In the genomic region with DNA sequence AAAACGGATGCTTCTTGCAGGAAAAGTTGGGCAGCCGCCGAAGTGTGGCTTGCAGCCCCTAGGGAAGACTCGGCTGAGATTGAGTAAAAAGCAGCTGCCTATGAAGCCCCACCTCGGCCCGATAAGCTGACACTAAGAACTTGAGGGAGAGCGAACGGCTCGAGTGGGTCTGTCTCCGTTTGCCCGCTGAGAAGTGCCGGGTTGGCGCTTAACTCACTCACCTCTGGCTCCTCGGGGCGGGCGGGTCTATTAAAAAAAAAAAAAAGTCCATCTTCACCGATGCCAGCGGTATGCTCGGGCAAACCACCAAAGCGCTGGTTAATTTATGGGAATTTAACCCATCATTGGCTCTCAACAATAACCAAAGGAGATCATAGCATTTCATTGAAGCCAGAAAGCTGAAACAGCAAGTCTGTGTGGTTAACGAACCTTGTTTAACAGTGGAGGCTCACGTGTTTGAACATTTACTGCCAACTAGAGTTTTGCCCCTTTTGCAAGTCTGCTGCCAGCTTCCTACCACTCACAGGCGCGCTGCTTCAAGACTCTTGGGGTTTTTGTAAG, we compare ENCODE assay signal across 1 cellular context.
TF ChIP-seq lines count a peak whose summit lies in the region.

No MANE protein-coding gene starts in this region.

TF ChIP-seq in HEK293, 187 proteins besides CTCF, POLR2A, EP300 and RAD21 (continued from another document):
- TF ChIP-seq, protein P1, sequence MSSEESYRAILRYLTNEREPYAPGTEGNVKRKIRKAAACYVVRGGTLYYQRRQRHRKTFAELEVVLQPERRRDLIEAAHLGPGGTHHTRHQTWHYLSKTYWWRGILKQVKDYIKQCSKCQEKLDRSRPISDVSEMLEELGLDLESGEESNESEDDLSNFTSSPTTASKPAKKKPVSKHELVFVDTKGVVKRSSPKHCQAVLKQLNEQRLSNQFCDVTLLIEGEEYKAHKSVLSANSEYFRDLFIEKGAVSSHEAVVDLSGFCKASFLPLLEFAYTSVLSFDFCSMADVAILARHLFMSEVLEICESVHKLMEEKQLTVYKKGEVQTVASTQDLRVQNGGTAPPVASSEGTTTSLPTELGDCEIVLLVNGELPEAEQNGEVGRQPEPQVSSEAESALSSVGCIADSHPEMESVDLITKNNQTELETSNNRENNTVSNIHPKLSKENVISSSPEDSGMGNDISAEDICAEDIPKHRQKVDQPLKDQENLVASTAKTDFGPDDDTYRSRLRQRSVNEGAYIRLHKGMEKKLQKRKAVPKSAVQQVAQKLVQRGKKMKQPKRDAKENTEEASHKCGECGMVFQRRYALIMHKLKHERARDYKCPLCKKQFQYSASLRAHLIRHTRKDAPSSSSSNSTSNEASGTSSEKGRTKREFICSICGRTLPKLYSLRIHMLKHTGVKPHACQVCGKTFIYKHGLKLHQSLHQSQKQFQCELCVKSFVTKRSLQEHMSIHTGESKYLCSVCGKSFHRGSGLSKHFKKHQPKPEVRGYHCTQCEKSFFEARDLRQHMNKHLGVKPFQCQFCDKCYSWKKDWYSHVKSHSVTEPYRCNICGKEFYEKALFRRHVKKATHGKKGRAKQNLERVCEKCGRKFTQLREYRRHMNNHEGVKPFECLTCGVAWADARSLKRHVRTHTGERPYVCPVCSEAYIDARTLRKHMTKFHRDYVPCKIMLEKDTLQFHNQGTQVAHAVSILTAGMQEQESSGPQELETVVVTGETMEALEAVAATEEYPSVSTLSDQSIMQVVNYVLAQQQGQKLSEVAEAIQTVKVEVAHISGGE (tag by site-specific recombination; conservative IDR thresholded peaks at IDR 0.05; ENCODE audit: low read depth) = 0 out of 2 replicates have a peak, but pooled peaks have one; percentile 24
TF ChIP-seq in HEK293: peak in this region for 11.
